Comparison of ENCODE assay signal across 34 cellular contexts in the genomic region with DNA sequence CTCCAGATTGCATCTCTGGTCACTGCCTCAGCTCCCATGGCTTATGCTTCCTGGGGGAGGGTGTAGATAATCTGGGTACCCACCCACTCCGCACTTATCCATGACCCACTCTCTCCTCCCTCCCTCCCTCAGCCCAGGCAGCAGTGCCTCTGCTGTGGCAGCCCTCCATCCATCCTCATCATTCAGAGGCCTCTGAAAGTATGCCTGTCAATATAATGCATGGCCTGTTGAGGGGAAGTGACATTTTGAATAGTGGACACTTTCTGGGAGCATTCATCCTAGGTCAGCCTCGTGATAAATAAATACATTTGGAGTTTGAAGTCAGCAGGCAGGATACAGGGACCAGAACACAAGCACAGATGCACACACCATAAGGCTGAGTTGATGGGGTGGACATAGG. TPM values are rescaled to one million over a fixed set of nuclear protein-coding genes. Genes with fewer than 3 reads are reported as not detected.
"Had no signal": no experiment of that assay in that cellular context is flagged by ENCODE, and none has a peak within 500 bp of the region (broad histone marks: within the 10 kb centered on the region; RNA-seq: fewer than 3 reads in every experiment).

No MANE protein-coding gene starts in this region.

- H3K4me1 Mint-ChIP-seq: activated CD4-positive, alpha-beta T cell treated with anti-CD3 and anti-CD28 coated beads, Interleukin-2, amount 10 ng/mL, durations not matched to agents 24 days and 14 days; activated naive CD4-positive, alpha-beta T cell treated with anti-CD3 and anti-CD28 coated beads, Interleukin-2, amount 10 ng/mL, durations not matched to agents 7 days and 5 days; activated naive CD4-positive, alpha-beta T cell treated with anti-CD3 and anti-CD28 coated beads, Interleukin-2, amount 50 U/mL, for 24 hours; activated naive CD8-positive, alpha-beta T cell treated with anti-CD3 and anti-CD28 coated beads, Interleukin-2, amount 10 ng/mL, durations not matched to agents 7 days and 5 days; activated naive CD8-positive, alpha-beta T cell treated with anti-CD3 and anti-CD28 coated beads, Interleukin-2, amount 50 U/mL, for 24 hours; central memory CD8-positive, alpha-beta T cell had no signal

- H3K36me3 ChIP-seq: ascending aorta, cardiac muscle cell had no signal

- H3K9me3 Mint-ChIP-seq: activated B cell treated with CpG ODN at 0.5 μM for 24 hours; activated CD4-positive, alpha-beta memory T cell treated with anti-CD3 and anti-CD28 coated beads for 36 hours; activated CD4-positive, alpha-beta T cell treated with anti-CD3 and anti-CD28 coated beads, Interleukin-2, amount 10 ng/mL, durations not matched to agents 24 days and 14 days; activated CD8-positive, alpha-beta T cell treated with anti-CD3 and anti-CD28 coated beads for 36 hours; activated naive CD4-positive, alpha-beta T cell treated with anti-CD3 and anti-CD28 coated beads, Interleukin-2, amount 10 ng/mL, durations not matched to agents 7 days and 5 days; activated naive CD4-positive, alpha-beta T cell treated with anti-CD3 and anti-CD28 coated beads, Interleukin-2, amount 50 U/mL, for 24 hours; activated naive CD8-positive, alpha-beta T cell treated with anti-CD3 and anti-CD28 coated beads, Interleukin-2, amount 10 ng/mL, durations not matched to agents 7 days and 5 days; activated naive CD8-positive, alpha-beta T cell treated with anti-CD3 and anti-CD28 coated beads, Interleukin-2, amount 50 U/mL, for 24 hours; activated T-cell treated with anti-CD3 and anti-CD28 coated beads, Interleukin-2, amount 50 U/mL, for 24 hours; activated T-helper 2 cell treated with anti-CD3 and anti-CD28 coated beads, Interferon-gamma antibody, Interleukin-2, Interleukin-4, amounts not matched to agents 10 μg/mL and 5 μg/mL and 100 μg/mL, durations not matched to agents 14 hours and 24 hours and 36 hours; brain; central memory CD8-positive, alpha-beta T cell; T-helper 1 cell treated with Interleukin-12 subunit alpha and Interleukin-12 subunit beta and Interleukin-4 antibody, amounts not matched to agents 30 μg/mL and 1 μg/mL, for 36 hours; T-helper 2 cell treated with Interferon-gamma antibody and Interleukin-4, amounts not matched to agents 5 μg/mL and 100 μg/mL, for 36 hours had no signal

- H3K4me3 Mint-ChIP-seq: activated B cell treated with CpG ODN at 0.5 μM for 24 hours; activated CD4-positive, alpha-beta memory T cell treated with anti-CD3 and anti-CD28 coated beads for 36 hours; activated CD4-positive, alpha-beta T cell treated with anti-CD3 and anti-CD28 coated beads, Interleukin-2, amount 10 ng/mL, durations not matched to agents 24 days and 14 days; activated CD8-positive, alpha-beta T cell treated with anti-CD3 and anti-CD28 coated beads for 36 hours; activated naive CD4-positive, alpha-beta T cell treated with anti-CD3 and anti-CD28 coated beads, Interleukin-2, amount 10 ng/mL, durations not matched to agents 7 days and 5 days; activated naive CD4-positive, alpha-beta T cell treated with anti-CD3 and anti-CD28 coated beads, Interleukin-2, amount 50 U/mL, for 24 hours; activated naive CD8-positive, alpha-beta T cell; activated naive CD8-positive, alpha-beta T cell treated with anti-CD3 and anti-CD28 coated beads, Interleukin-2, amount 10 ng/mL, durations not matched to agents 7 days and 5 days; activated naive CD8-positive, alpha-beta T cell treated with anti-CD3 and anti-CD28 coated beads, Interleukin-2, amount 50 U/mL, for 24 hours; activated T-cell treated with anti-CD3 and anti-CD28 coated beads, Interleukin-2, amount 50 U/mL, for 24 hours; brain; central memory CD8-positive, alpha-beta T cell; T-helper 1 cell treated with Interleukin-12 subunit alpha and Interleukin-12 subunit beta and Interleukin-4 antibody, amounts not matched to agents 30 μg/mL and 1 μg/mL, for 36 hours; T-helper 2 cell treated with Interferon-gamma antibody and Interleukin-4, amounts not matched to agents 5 μg/mL and 100 μg/mL, for 36 hours had no signal

- H3K9me3 ChIP-seq: ascending aorta had no signal

- H3K4me3 ChIP-seq: ascending aorta, cardiac muscle cell had no signal

- H3K27ac Mint-ChIP-seq: activated B cell treated with CpG ODN at 0.5 μM for 24 hours; activated CD4-positive, alpha-beta memory T cell treated with anti-CD3 and anti-CD28 coated beads for 36 hours; activated CD4-positive, alpha-beta T cell treated with anti-CD3 and anti-CD28 coated beads, Interleukin-2, amount 10 ng/mL, durations not matched to agents 24 days and 14 days; activated CD8-positive, alpha-beta T cell treated with anti-CD3 and anti-CD28 coated beads for 36 hours; activated naive CD4-positive, alpha-beta T cell treated with anti-CD3 and anti-CD28 coated beads, Interleukin-2, amount 10 ng/mL, durations not matched to agents 7 days and 5 days; activated naive CD4-positive, alpha-beta T cell treated with anti-CD3 and anti-CD28 coated beads, Interleukin-2, amount 50 U/mL, for 24 hours; activated naive CD8-positive, alpha-beta T cell; activated naive CD8-positive, alpha-beta T cell treated with anti-CD3 and anti-CD28 coated beads, Interleukin-2, amount 10 ng/mL, durations not matched to agents 7 days and 5 days; activated naive CD8-positive, alpha-beta T cell treated with anti-CD3 and anti-CD28 coated beads, Interleukin-2, amount 50 U/mL, for 24 hours; activated T-cell treated with anti-CD3 and anti-CD28 coated beads, Interleukin-2, amount 50 U/mL, for 24 hours; activated T-helper 2 cell treated with anti-CD3 and anti-CD28 coated beads, Interferon-gamma antibody, Interleukin-2, Interleukin-4, amounts not matched to agents 10 μg/mL and 5 μg/mL and 100 μg/mL, durations not matched to agents 14 hours and 24 hours and 36 hours; T-helper 1 cell treated with Interleukin-12 subunit alpha and Interleukin-12 subunit beta and Interleukin-4 antibody, amounts not matched to agents 30 μg/mL and 1 μg/mL, for 36 hours; T-helper 2 cell treated with Interferon-gamma antibody and Interleukin-4, amounts not matched to agents 5 μg/mL and 100 μg/mL, for 36 hours had no signal

- H3K27me3 Mint-ChIP-seq: activated CD4-positive, alpha-beta T cell treated with anti-CD3 and anti-CD28 coated beads, Interleukin-2, amount 10 ng/mL, durations not matched to agents 24 days and 14 days; activated CD8-positive, alpha-beta T cell treated with anti-CD3 and anti-CD28 coated beads for 36 hours had no signal

- ATAC-seq: activated CD8-positive, alpha-beta T cell treated with anti-CD3 and anti-CD28 coated beads for 36 hours; activated naive CD8-positive, alpha-beta T cell treated with anti-CD3 and anti-CD28 coated beads, Interleukin-2, amount 50 U/mL, for 24 hours had no signal

- H3K27me3 ChIP-seq: ascending aorta, cardiac muscle cell had no signal

- H3K36me3 Mint-ChIP-seq: activated CD4-positive, alpha-beta memory T cell treated with anti-CD3 and anti-CD28 coated beads for 36 hours; activated naive CD4-positive, alpha-beta T cell treated with anti-CD3 and anti-CD28 coated beads, Interleukin-2, amount 10 ng/mL, durations not matched to agents 7 days and 5 days; activated naive CD4-positive, alpha-beta T cell treated with anti-CD3 and anti-CD28 coated beads, Interleukin-2, amount 50 U/mL, for 24 hours; activated naive CD8-positive, alpha-beta T cell; activated naive CD8-positive, alpha-beta T cell treated with anti-CD3 and anti-CD28 coated beads, Interleukin-2, amount 10 ng/mL, durations not matched to agents 7 days and 5 days; brain had no signal

- H3K27ac ChIP-seq: ascending aorta, cardiac muscle cell had no signal

- DNase-seq: activated B cell treated with CpG ODN at 0.5 μM for 24 hours; activated CD4-positive, alpha-beta memory T cell treated with anti-CD3 and anti-CD28 coated beads for 36 hours; activated CD4-positive, alpha-beta T cell treated with anti-CD3 and anti-CD28 coated beads for 4 hours; activated CD4-positive, alpha-beta T cell treated with anti-CD3 and anti-CD28 coated beads, Interleukin-2, amount 10 ng/mL, durations not matched to agents 24 days and 14 days; activated CD4-positive, alpha-beta T cell treated with anti-CD3 and anti-CD28 coated beads, Interleukin-2, amount 50 U/mL, for 1 hour; activated CD4-positive, alpha-beta T cell treated with anti-CD3 and anti-CD28 coated beads, Interleukin-2, amount 50 U/mL, for 4 hours; activated CD4-positive, CD25-positive, alpha-beta regulatory T cell treated with anti-CD3 and anti-CD28 coated beads, Interleukin-2, amount 50 U/mL, for 72 hours; activated CD8-positive, alpha-beta memory T cell treated with anti-CD3 and anti-CD28 coated beads, Interleukin-2, amount 50 U/mL, for 4 hours; activated CD8-positive, alpha-beta T cell treated with anti-CD3 and anti-CD28 coated beads for 36 hours; activated effector memory CD4-positive, alpha-beta T cell treated with Interleukin-2 at 50 U/mL for 16 hours; activated gamma-delta T cell; activated naive CD4-positive, alpha-beta T cell treated with anti-CD3 and anti-CD28 coated beads, Interleukin-2, amount 10 ng/mL, durations not matched to agents 7 days and 5 days; activated naive CD4-positive, alpha-beta T cell treated with Interleukin-2 at 50 U/mL for 16 hours; activated naive CD8-positive, alpha-beta T cell treated with anti-CD3 and anti-CD28 coated beads, Interleukin-2, amount 10 ng/mL, durations not matched to agents 7 days and 5 days; activated naive CD8-positive, alpha-beta T cell treated with anti-CD3 and anti-CD28 coated beads, Interleukin-2, amount 50 U/mL, for 24 hours; activated T-cell treated with anti-CD3 and anti-CD28 coated beads, Interleukin-2, amount 50 U/mL, for 24 hours; activated T-cell treated with anti-CD3 and anti-CD28 coated beads, Interleukin-2, amount 50 U/mL, for 48 hours; amygdala; anterior cingulate cortex; caudate nucleus; cerebellar nuclear complex; T-helper 1 cell; T-helper 2 cell; T-helper 9 cell had no signal

RNA-seq across cellular contexts. Expression of a gene that starts 23.2 kb away (rescaled TPM):
- total RNA-seq: activated B cell treated with CpG ODN at 0.5 μM for 24 hours had no signal

RNA-seq across cellular contexts. Expression of a gene that starts 53.0 kb away (rescaled TPM):
- total RNA-seq: activated B cell treated with CpG ODN at 0.5 μM for 24 hours; activated CD4-positive, alpha-beta memory T cell treated with anti-CD3 and anti-CD28 coated beads for 36 hours; activated CD4-positive, alpha-beta T cell treated with anti-CD3 and anti-CD28 coated beads, Interleukin-2, amount 10 ng/mL, durations not matched to agents 24 days and 14 days; activated CD8-positive, alpha-beta memory T cell treated with anti-CD3 and anti-CD28 coated beads for 36 hours; activated CD8-positive, alpha-beta T cell treated with anti-CD3 and anti-CD28 coated beads for 36 hours; activated naive CD8-positive, alpha-beta T cell treated with anti-CD3 and anti-CD28 coated beads, Interleukin-2, amount 10 ng/mL, durations not matched to agents 7 days and 5 days; activated T-helper 2 cell treated with anti-CD3 and anti-CD28 coated beads, Interferon-gamma antibody, Interleukin-2, Interleukin-4, amounts not matched to agents 10 μg/mL and 5 μg/mL and 100 μg/mL, durations not matched to agents 14 hours and 24 hours and 36 hours had no signal
